ENCODE assay signal across 17 cellular contexts in genomic region chr1:14955986-14956385, GRCh38.
DNase-seq lines count a peak whose midpoint lies in the region; ATAC-seq and TF ChIP-seq lines count a peak whose summit lies in the region.
"Had no signal": no experiment of that assay in that cellular context is flagged by ENCODE, and none has a peak within 500 bp of the region (broad histone marks: within the 10 kb centered on the region; RNA-seq: fewer than 3 reads in every experiment).

No MANE protein-coding gene starts in this region.

- H3K27ac Mint-ChIP-seq in MCF 10A (ENCODE audit: low read depth, unreplicated experiment) = no peak overlapping the region
- H3K27ac Mint-ChIP-seq: CD4-positive, alpha-beta T cell; GM23338 had no signal

- peaks cover 4 to 6% of the 10 kb centered on the region in 2 donors for H3K9me3 ChIP-seq in breast epithelium
- peaks cover 0 to 8% (median 3%) of the 10 kb centered on the region in 3 donors for H3K9me3 ChIP-seq in esophagus squamous epithelium
- no peaks in the 10 kb centered on the region for H3K9me3 ChIP-seq in parathyroid adenoma (ENCODE audit: control insufficient read depth, low read length)
- H3K9me3 ChIP-seq in upper lobe of right lung = no peaks in the 10 kb centered on the region
- H3K9me3 ChIP-seq: BE2C, Caco-2 had no signal

- H3K27ac ChIP-seq in breast epithelium (peak overlapping the region; percentile 75 to 81), esophagus squamous epithelium (peak overlapping the region in 3 of 4 donors; percentile 13 to 79 (median 44)), parathyroid adenoma (peak overlapping the region; percentile 39), upper lobe of right lung (peak overlapping the region; percentile 47)

- TF ChIP-seq POLR2A in breast epithelium (IDR thresholded peaks at IDR 0.05) (no peak), esophagus squamous epithelium (IDR thresholded peaks at IDR 0.05) (no peak)

- H3K4me1 Mint-ChIP-seq in MCF 10A (ENCODE audit: insufficient read depth, unreplicated experiment) = peaks cover 5% of the 10 kb centered on the region

- intact Hi-C loops in breast epithelium (cut with DNase I; ENCODE audit: low total_unique reads) = no loop called here
- intact Hi-C loops in MCF 10A (cut with micrococcal nuclease) = no loop called here
- intact Hi-C loops in esophagus squamous epithelium (cut with DNase I) = no loop called here
- intact Hi-C loops in upper lobe of right lung (cut with DNase I) = no loop called here

- BruUV-seq in MCF 10A (replicated peaks; lab: Mats Ljungman, UMichigan) = no TSS peak

- no peak overlapping the region for H3K4me2 ChIP-seq in parathyroid adenoma (ENCODE audit: low read length)
- H3K4me2 ChIP-seq: GM23338 had no signal

- no peak overlapping the region for H3K9ac ChIP-seq in parathyroid adenoma

- WGBS in esophagus squamous epithelium, 2 donors = 42 to 60% methylated on average over 4 of the region's 4 CpGs

- no peak overlapping the region for H3K4me3 Mint-ChIP-seq in MCF 10A (ENCODE audit: unreplicated experiment)
- H3K4me3 Mint-ChIP-seq: CD4-positive, alpha-beta T cell; GM23338 had no signal

- H3K36me3 ChIP-seq in breast epithelium (no peaks in the 10 kb centered on the region), esophagus squamous epithelium (peaks cover 3 to 19% (median 3%) of the 10 kb centered on the region in 3 donors), parathyroid adenoma (ENCODE audit: control insufficient read depth, insufficient read depth, low read length) (no peaks in the 10 kb centered on the region), upper lobe of right lung (peaks cover 5% of the 10 kb centered on the region)
- H3K36me3 ChIP-seq: BE2C had no signal

- H3K27me3 ChIP-seq in breast epithelium (no peaks in the 10 kb centered on the region), esophagus squamous epithelium (no peaks in the 10 kb centered on the region), parathyroid adenoma (ENCODE audit: control insufficient read depth, insufficient read depth, low read length) (no peaks in the 10 kb centered on the region), upper lobe of right lung (no peaks in the 10 kb centered on the region)
- H3K27me3 ChIP-seq: BE2C had no signal

- no peaks in the 10 kb centered on the region for H3K36me3 Mint-ChIP-seq in MCF 10A (ENCODE audit: insufficient read depth, unreplicated experiment)

- H3K4me3 ChIP-seq in breast epithelium = no peak overlapping the region
- H3K4me3 ChIP-seq in esophagus squamous epithelium = no peak overlapping the region
- H3K4me3 ChIP-seq in parathyroid adenoma (ENCODE audit: low read depth, low read length) = no peak overlapping the region
- no peak overlapping the region for H3K4me3 ChIP-seq in upper lobe of right lung
- H3K4me3 ChIP-seq: GM23338 had no signal

- no peaks in the 10 kb centered on the region for H3K9me3 Mint-ChIP-seq in MCF 10A (ENCODE audit: unreplicated experiment)
- H3K9me3 Mint-ChIP-seq: CD4-positive, alpha-beta T cell; GM23338 had no signal

- POLR2A ChIA-PET in MCF 10A (lab: Yijun Ruan, JAX) = no interaction called here

- TF ChIP-seq CTCF in breast epithelium (IDR thresholded peaks at IDR 0.05) (no peak), MCF 10A (IDR thresholded peaks at IDR 0.05; ENCODE audit: unreplicated experiment) (no peak), esophagus squamous epithelium (IDR thresholded peaks at IDR 0.05) (no peak), parathyroid adenoma (IDR thresholded peaks at IDR 0.05) (no peak), upper lobe of right lung (IDR thresholded peaks at IDR 0.05) (no peak)

- no peak overlapping the region for H2AFZ ChIP-seq in parathyroid adenoma
- H2AFZ ChIP-seq: GM23338 had no signal

- no peaks in the 10 kb centered on the region for H3K27me3 Mint-ChIP-seq in MCF 10A (ENCODE audit: insufficient read depth, unreplicated experiment)
- H3K27me3 Mint-ChIP-seq: CD4-positive, alpha-beta T cell had no signal

- peak; percentile 65 to 77 for DNase-seq in breast epithelium (ENCODE audit: low spot score in 2 of 2)
- no peak for DNase-seq in MCF 10A (ENCODE audit: unreplicated experiment)
- no peak for DNase-seq in esophagus squamous epithelium (lab: John Stamatoyannopoulos, UW)
- DNase-seq in upper lobe of right lung = no peak
- DNase-seq in Ammon's horn (ENCODE audit: low spot score) = no peak
- no peak for DNase-seq in iPS-NIHi11 (ENCODE audit: low spot score)
- DNase-seq: BE2C; C1 segment of cervical spinal cord; Caco-2; CD4-positive, alpha-beta T cell; DMS153; DMS79; GDM1; HCEC 1CT had no signal

- peaks cover 17% of the 10 kb centered on the region for H3K79me2 ChIP-seq in parathyroid adenoma

- ATAC-seq in upper lobe of right lung (no peak), HG03520 (IDR thresholded peaks at IDR 0.05; ENCODE audit: unreplicated experiment) (no peak)
- ATAC-seq: GM23338 had no signal

- H3K4me1 ChIP-seq in breast epithelium = peaks cover 4 to 7% of the 10 kb centered on the region in 2 donors
- peaks cover 21 to 65% (median 26%) of the 10 kb centered on the region in 3 donors for H3K4me1 ChIP-seq in esophagus squamous epithelium
- peaks cover 15% of the 10 kb centered on the region for H3K4me1 ChIP-seq in parathyroid adenoma
- H3K4me1 ChIP-seq in upper lobe of right lung = peaks cover 11% of the 10 kb centered on the region
- H3K4me1 ChIP-seq: BE2C, Caco-2 had no signal

- CTCF ChIA-PET in MCF 10A (lab: Yijun Ruan, JAX) = no interaction called here

Comparison
In these comparisons a context has a peak if more than half of its experiments do, and no peak if none do; other contexts are left out.
1. DNase-seq: peak in breast epithelium (2 of 2); none in MCF 10A (single experiment), esophagus squamous epithelium (single experiment), upper lobe of right lung (single experiment), Ammon's horn (single experiment) and iPS-NIHi11 (single experiment).
2. Peak in every context shown above with its lines, with median percentiles within 50 percentile points of each other: H3K27ac ChIP-seq.